32 cellular contexts compared by ENCODE assay signal in the genomic region with DNA sequence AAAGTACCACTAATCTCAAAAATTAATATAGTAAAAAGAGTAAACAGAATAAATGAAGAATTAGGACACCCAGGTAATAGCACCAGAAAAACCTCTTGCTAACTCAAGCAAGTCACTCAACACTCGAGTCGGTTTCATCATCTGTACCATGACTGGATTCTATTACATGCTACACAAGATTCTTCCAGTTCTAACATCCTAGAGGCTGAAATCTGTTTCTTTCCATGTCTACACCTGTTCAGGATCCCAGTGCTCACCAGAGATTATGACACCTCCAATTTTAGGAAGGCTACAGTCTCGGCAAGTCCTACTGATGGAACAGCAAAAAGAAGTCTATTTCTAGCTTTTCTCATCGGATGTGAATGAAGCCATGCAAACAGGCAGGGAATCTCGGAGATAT.
"Had no signal": no experiment of that assay in that cellular context is flagged by ENCODE, and none has a peak within 500 bp of the region (broad histone marks: within the 10 kb centered on the region; RNA-seq: fewer than 3 reads in every experiment).

No MANE protein-coding gene starts in this region.

- ATAC-seq: activated CD4-positive, CD25-positive, alpha-beta regulatory T cell treated with anti-CD3 and anti-CD28 coated beads, Interleukin-2, amount 50 U/mL, for 24 hours; activated CD8-positive, alpha-beta T cell treated with anti-CD3 and anti-CD28 coated beads for 36 hours; activated T-cell treated with anti-CD3 and anti-CD28 coated beads, Interleukin-2, amount 50 U/mL, for 4 hours; activated T-helper 17 cell treated with anti-CD3 and anti-CD28 coated beads, Interleukin-2, amount 50 U/mL, for 72 hours; effector memory CD8-positive, alpha-beta T cell; heart left ventricle; T-helper 17 cell had no signal

- H3K27ac ChIP-seq: brain microvascular endothelial cell, epithelial cell of prostate, esophagus squamous epithelium, heart left ventricle, WERI-Rb-1 had no signal

- H3K9me3 ChIP-seq: esophagus squamous epithelium, heart left ventricle had no signal

- DNase-seq: activated B cell treated with CpG ODN at 0.5 μM for 24 hours; activated CD4-positive, alpha-beta T cell treated with anti-CD3 and anti-CD28 coated beads for 48 hours; activated CD4-positive, alpha-beta T cell treated with anti-CD3 and anti-CD28 coated beads, Interleukin-2, amount 50 U/mL, for 1 hour; activated CD4-positive, alpha-beta T cell treated with anti-CD3 and anti-CD28 coated beads, Interleukin-2, amount 50 U/mL, for 48 hours; activated CD8-positive, alpha-beta memory T cell treated with anti-CD3 and anti-CD28 coated beads for 24 hours; activated CD8-positive, alpha-beta T cell treated with anti-CD3 and anti-CD28 coated beads for 36 hours; activated effector memory CD4-positive, alpha-beta T cell treated with Interleukin-2 at 50 U/mL for 16 hours; activated gamma-delta T cell treated with Interleukin-2 at 50 U/mL for 16 hours; activated naive CD4-positive, alpha-beta T cell treated with anti-CD3 and anti-CD28 coated beads, Interleukin-2, amount 50 U/mL, for 16 hours; activated naive CD4-positive, alpha-beta T cell treated with Interleukin-2 at 50 U/mL for 16 hours; activated T-cell treated with anti-CD3 and anti-CD28 coated beads, Interleukin-2, amount 50 U/mL, for 4 hours; amniotic stem cell; anterior cingulate cortex; brain microvascular endothelial cell; caudate nucleus; cortex of kidney; dermis blood vessel endothelial cell; effector CD4-positive, alpha-beta T cell; effector memory CD8-positive, alpha-beta T cell; esophagus squamous epithelium; glutamatergic neuron; heart left ventricle; T-helper 1 cell; T-helper 17 cell; T1000 had no signal

- FAIRE-seq: astrocyte, colon, frontal cortex had no signal

- H3K36me3 ChIP-seq: brain microvascular endothelial cell, esophagus squamous epithelium, heart left ventricle, WERI-Rb-1 had no signal

- H3K27me3 ChIP-seq: brain microvascular endothelial cell, esophagus squamous epithelium, heart left ventricle had no signal

- H3K4me3 ChIP-seq: esophagus squamous epithelium, heart left ventricle had no signal
